Comparison of ENCODE assay signal across 8 cellular contexts in the genomic region with DNA sequence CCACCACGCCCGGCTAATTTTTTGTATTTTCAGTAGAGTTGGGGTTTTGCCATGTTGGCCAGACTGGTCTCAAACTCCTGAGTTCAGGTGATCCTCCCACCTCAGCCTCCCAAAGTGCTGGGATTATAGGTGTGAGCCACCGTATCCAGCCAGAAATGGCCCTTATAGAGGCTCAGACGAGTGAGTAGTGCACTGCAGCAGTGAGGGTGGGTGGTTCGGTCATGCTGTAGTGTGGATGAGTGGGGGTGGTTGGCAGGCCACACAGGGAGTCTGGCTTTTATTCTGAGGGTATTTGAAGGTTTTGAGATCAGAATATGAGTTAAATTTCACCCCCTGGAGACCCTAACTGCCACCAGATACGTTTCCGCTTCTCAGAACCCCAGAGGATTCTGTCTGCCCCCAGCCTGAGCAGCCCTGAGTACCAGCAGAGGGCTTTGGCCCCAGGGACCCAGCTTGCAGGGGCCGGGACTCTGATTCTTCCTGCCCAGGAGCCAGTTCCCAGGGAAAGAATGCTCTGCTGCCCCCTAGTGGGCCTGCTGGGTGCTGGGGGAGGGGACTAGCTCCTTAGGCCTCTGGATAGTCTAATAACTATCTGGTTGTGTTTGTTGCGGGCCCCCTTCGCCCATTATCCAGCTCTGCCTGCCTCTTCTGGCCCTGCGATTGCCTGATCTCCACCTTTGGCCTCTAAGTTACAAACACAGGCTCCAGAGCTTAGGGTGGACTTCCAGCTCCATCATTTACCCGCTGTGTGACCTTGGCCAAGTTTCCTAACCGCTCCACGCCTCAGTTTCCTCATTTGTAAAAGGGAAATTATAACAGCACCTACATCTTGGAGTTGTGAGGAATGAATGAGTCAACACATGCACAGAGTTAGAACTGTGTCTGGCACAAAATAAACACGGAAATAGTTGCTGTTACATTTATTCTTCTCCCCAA. TPM values are rescaled to one million over a fixed set of nuclear protein-coding genes. Genes with fewer than 3 reads are reported as not detected.
A peak's percentile ranks its signal among the peaks of the same experiment; 100 is the strongest.
DNase-seq lines count a peak whose midpoint lies in the region; ATAC-seq, FAIRE-seq and TF ChIP-seq lines count a peak whose summit lies in the region.

No MANE protein-coding gene starts in this region.

- no peak for ATAC-seq in GM19328 (IDR thresholded peaks at IDR 0.05; ENCODE audit: unreplicated experiment)

- H3K4me1 ChIP-seq in OCI-LY7 (ENCODE audit: insufficient read depth, low read length, poor library complexity, severe bottlenecking) (peaks cover 28% of the 10 kb centered on the region), mucosa of stomach (ENCODE audit: control insufficient read depth, insufficient read depth, low read length) (peaks cover 13% of the 10 kb centered on the region)

- intact Hi-C loops in OCI-LY7 (cut with micrococcal nuclease; ENCODE audit: unreplicated experiment): loop anchor here (1.0 to 10.0 kb wide), 3 partner anchors 31 to 315 kb away; a partner anchor contains a TSS

- no peaks in the 10 kb centered on the region for H3K9me2 ChIP-seq in OCI-LY7 (ENCODE audit: insufficient read depth, low read length)

- peak overlapping the region; percentile 82 for H3K27ac ChIP-seq in OCI-LY7 (ENCODE audit: low read depth, low read length, poor library complexity, severe bottlenecking)

- no peaks in the 10 kb centered on the region for H4K20me1 ChIP-seq in OCI-LY7 (ENCODE audit: insufficient read depth, low read length)

- peak; percentile 72 for DNase-seq in GM12891 (ENCODE audit: insufficient read length, low spot score)
- DNase-seq in OCI-LY7 (ENCODE audit: low spot score): peak; percentile 94
- DNase-seq in activated T-cell treated with anti-CD3 and anti-CD28 coated beads for 1 hour (ENCODE audit: low read depth): peak; percentile 97
- peak; percentile 86 for DNase-seq in epidermal melanocyte (ENCODE audit: insufficient read length, low spot score)
- peak; percentile 84 for DNase-seq in stimulated activated CD8-positive, alpha-beta memory T cell treated with anti-CD3 and anti-CD28 coated beads, Interleukin-4, amount 100 ng/mL, for 24 hours (ENCODE audit: low read depth)

- no peak for TF ChIP-seq POLR2A in GM12891 (IDR thresholded peaks at IDR 0.05; ENCODE audit: low read depth, low read length)

- POLR2A ChIA-PET in OCI-LY7 (lab: Charles Lee): interaction anchor here (0.7 to 5.0 kb wide), 4 partner anchors 26 to 63 kb away, joined by 3 to 19 read pairs (median 6); a partner anchor contains a TSS

- H3K9me3 ChIP-seq in OCI-LY7 (ENCODE audit: low read length): no peaks in the 10 kb centered on the region
- H3K9me3 ChIP-seq in mucosa of stomach (ENCODE audit: control insufficient read depth, low read length): no peaks in the 10 kb centered on the region

- H3K79me2 ChIP-seq in OCI-LY7 (ENCODE audit: insufficient read depth, low read depth, low read length): peaks cover 12% of the 10 kb centered on the region; the same call in 1 of the 2 replicates

- peak overlapping the region; percentile 86 for H3K4me2 ChIP-seq in OCI-LY7 (ENCODE audit: low read length)

- no peaks in the 10 kb centered on the region for H3K9me3 Mint-ChIP-seq in IgD-negative memory B cell

- H3K4me3 ChIP-seq in OCI-LY7 (ENCODE audit: low read depth, low read length, poor library complexity, severe bottlenecking): peak overlapping the region; percentile 55
- no peak overlapping the region for H3K4me3 ChIP-seq in mucosa of stomach (ENCODE audit: low read length)

- CTCF ChIA-PET in OCI-LY7 (lab: Charles Lee; ENCODE audit: unreplicated experiment): interaction anchor here (0.6 to 1.7 kb wide), 3 partner anchors 8 to 39 kb away, joined by 3 to 6 read pairs (median 3); a partner anchor contains a TSS

- H3K27me3 ChIP-seq in mucosa of stomach (ENCODE audit: control insufficient read depth, insufficient read depth, low read length): no peaks in the 10 kb centered on the region

- peaks cover 12 to 16% (median 13%) of the 10 kb centered on the region in 3 donors for H3K4me1 Mint-ChIP-seq in IgD-negative memory B cell

- peaks cover 6% of the 10 kb centered on the region for H3K36me3 Mint-ChIP-seq in IgD-negative memory B cell

- FAIRE-seq in GM12891 (lab: Jason Lieb, UNC): no peak

- H3K27ac Mint-ChIP-seq in IgD-negative memory B cell: peak overlapping the region; percentile 31 to 91 (median 81)

- TF ChIP-seq CTCF in OCI-LY7 (conservative IDR thresholded peaks at IDR 0.05; ENCODE audit: low read length): peak; percentile 97

- no peaks in the 10 kb centered on the region for H3K27me3 Mint-ChIP-seq in IgD-negative memory B cell

- H3K36me3 ChIP-seq in OCI-LY7 (ENCODE audit: insufficient read depth, low read length) (peaks cover 41% of the 10 kb centered on the region), mucosa of stomach (ENCODE audit: control insufficient read depth, insufficient read depth, low read length) (no peaks in the 10 kb centered on the region)

- peak overlapping the region; percentile 34 for H3K9ac ChIP-seq in mucosa of stomach (ENCODE audit: low read length)

- peak overlapping the region; percentile 9 to 87 (median 53) for H3K4me3 Mint-ChIP-seq in IgD-negative memory B cell

- BruUV-seq in OCI-LY7 (replicated peaks; lab: Mats Ljungman, UMichigan): no TSS peak

- H2AFZ ChIP-seq in OCI-LY7 (ENCODE audit: low read length): 0 out of 2 replicates have a peak overlapping the region, but pooled peaks have one; percentile 8

TF ChIP-seq in GM12891, 5 proteins besides CTCF, POLR2A, EP300 and RAD21:
- no peak for TF ChIP-seq TAF1 (IDR thresholded peaks at IDR 0.05; ENCODE audit: low read depth, low read length)

RNA-seq across cellular contexts. Expression of a gene that starts 2.0 kb away (rescaled TPM):
- polyA plus RNA-seq in GM12891 (2012; ENCODE audit: low read depth, missing spikeins): 1.2 TPM
- polyA plus RNA-seq in IgD-negative memory B cell: 4.8 TPM
- total RNA-seq in OCI-LY7 (2014; rRNA removed; shearing (Covaris generic)): 6.4 and 11.3 TPM in 2 replicates
- 9.2 and 10.8 TPM in 2 replicates for total RNA-seq in OCI-LY7 (2022)

RNA-seq across cellular contexts. Expression of a gene that starts 14.2 kb away (rescaled TPM):
- 3.8 TPM for polyA plus RNA-seq in GM12891 (2012; ENCODE audit: low read depth, missing spikeins)
- 9.7 TPM for polyA plus RNA-seq in IgD-negative memory B cell
- 15.7 and 18.8 TPM in 2 replicates for total RNA-seq in OCI-LY7 (2014; rRNA removed; shearing (Covaris generic))
- total RNA-seq in OCI-LY7 (2022): 16.4 and 17.3 TPM in 2 replicates

RNA-seq across cellular contexts. Expression of a gene that starts 20.4 kb away (rescaled TPM):
- polyA plus RNA-seq in GM12891 (2012; ENCODE audit: low read depth, missing spikeins): 67.5 TPM
- polyA plus RNA-seq in IgD-negative memory B cell: 137 TPM
- total RNA-seq in OCI-LY7 (2014; rRNA removed; shearing (Covaris generic)): 90.2 and 92.5 TPM in 2 replicates
- 80.0 and 93.8 TPM in 2 replicates for total RNA-seq in OCI-LY7 (2022)

RNA-seq across cellular contexts. Expression of a gene that starts 27.0 kb away (rescaled TPM):
- 80.3 TPM for polyA plus RNA-seq in GM12891 (2012; ENCODE audit: low read depth, missing spikeins)
- 161 TPM for polyA plus RNA-seq in IgD-negative memory B cell
- total RNA-seq in OCI-LY7 (2014; rRNA removed; shearing (Covaris generic)): 126 and 133 TPM in 2 replicates
- total RNA-seq in OCI-LY7 (2022): 171 and 181 TPM in 2 replicates

RNA-seq across cellular contexts. Expression of a gene that starts 34.8 kb away (rescaled TPM):
- polyA plus RNA-seq in GM12891 (2012; ENCODE audit: low read depth, missing spikeins): 1.2 TPM
- polyA plus RNA-seq in IgD-negative memory B cell: 1.7 TPM
- total RNA-seq in OCI-LY7 (2014; rRNA removed; shearing (Covaris generic)): 3.2 and 3.3 TPM in 2 replicates
- total RNA-seq in OCI-LY7 (2022): 1.7 and 3.9 TPM in 2 replicates
